15 cellular contexts compared by ENCODE assay signal in genomic region chr6:9711313-9711712, GRCh38.
"Had no signal": no experiment of that assay in that cellular context is flagged by ENCODE, and none has a peak within 500 bp of the region (broad histone marks: within the 10 kb centered on the region; RNA-seq: fewer than 3 reads in every experiment).

No MANE protein-coding gene starts in this region.

- H3K9me3 ChIP-seq: left lung, thyroid gland, vagina had no signal

- H3K36me3 ChIP-seq: adrenal gland, left lung, thyroid gland, vagina had no signal

- H3K4me1 Mint-ChIP-seq: naive thymus-derived CD8-positive, alpha-beta T cell; stimulated activated effector memory CD8-positive, alpha-beta T cell treated with anti-CD3 and anti-CD28 coated beads, Interleukin-12 subunit alpha, Interleukin-12 subunit beta, amount 100 ng/mL, for 72 hours had no signal

- H3K36me3 Mint-ChIP-seq: naive thymus-derived CD8-positive, alpha-beta T cell; stimulated activated effector memory CD8-positive, alpha-beta T cell treated with anti-CD3 and anti-CD28 coated beads, Interleukin-12 subunit alpha, Interleukin-12 subunit beta, amount 100 ng/mL, for 72 hours had no signal

- H3K27ac ChIP-seq: adrenal gland, coronary artery, left lung, thyroid gland, vagina, VCaP had no signal

- H3K27me3 Mint-ChIP-seq: naive thymus-derived CD8-positive, alpha-beta T cell had no signal

- H3K27me3 ChIP-seq: adrenal gland, left lung, thyroid gland, vagina had no signal

- H3K27ac Mint-ChIP-seq: naive thymus-derived CD8-positive, alpha-beta T cell; stimulated activated effector memory CD8-positive, alpha-beta T cell treated with anti-CD3 and anti-CD28 coated beads, Interleukin-12 subunit alpha, Interleukin-12 subunit beta, amount 100 ng/mL, for 72 hours had no signal

- H3K4me3 Mint-ChIP-seq: naive thymus-derived CD8-positive, alpha-beta T cell; stimulated activated effector memory CD8-positive, alpha-beta T cell treated with anti-CD3 and anti-CD28 coated beads, Interleukin-12 subunit alpha, Interleukin-12 subunit beta, amount 100 ng/mL, for 72 hours had no signal

- H3K4me1 ChIP-seq: adrenal gland, left lung, thyroid gland, vagina had no signal

- H3K9me3 Mint-ChIP-seq: stimulated activated effector memory CD8-positive, alpha-beta T cell treated with anti-CD3 and anti-CD28 coated beads, Interleukin-12 subunit alpha, Interleukin-12 subunit beta, amount 100 ng/mL, for 72 hours had no signal

- H3K4me3 ChIP-seq: adrenal gland, coronary artery, left lung, thyroid gland, vagina had no signal

- ATAC-seq: esophagus mucosa; left lung; naive thymus-derived CD8-positive, alpha-beta T cell; stimulated activated effector memory CD8-positive, alpha-beta T cell treated with anti-CD3 and anti-CD28 coated beads, Interleukin-12 subunit alpha, Interleukin-12 subunit beta, amount 100 ng/mL, for 72 hours had no signal

- DNase-seq: activated CD4-positive, alpha-beta T cell treated with anti-CD3 and anti-CD28 coated beads, Interleukin-2, amount 50 U/mL, for 48 hours; activated effector memory CD4-positive, alpha-beta T cell treated with Interleukin-2 at 50 U/mL for 16 hours; activated naive CD4-positive, alpha-beta T cell treated with anti-CD3 and anti-CD28 coated beads, Interleukin-2, amount 50 U/mL, for 16 hours; adrenal gland; caudate nucleus; hippocampal formation; kidney; left lung; naive thymus-derived CD8-positive, alpha-beta T cell; thyroid gland had no signal
